In the genomic region with DNA sequence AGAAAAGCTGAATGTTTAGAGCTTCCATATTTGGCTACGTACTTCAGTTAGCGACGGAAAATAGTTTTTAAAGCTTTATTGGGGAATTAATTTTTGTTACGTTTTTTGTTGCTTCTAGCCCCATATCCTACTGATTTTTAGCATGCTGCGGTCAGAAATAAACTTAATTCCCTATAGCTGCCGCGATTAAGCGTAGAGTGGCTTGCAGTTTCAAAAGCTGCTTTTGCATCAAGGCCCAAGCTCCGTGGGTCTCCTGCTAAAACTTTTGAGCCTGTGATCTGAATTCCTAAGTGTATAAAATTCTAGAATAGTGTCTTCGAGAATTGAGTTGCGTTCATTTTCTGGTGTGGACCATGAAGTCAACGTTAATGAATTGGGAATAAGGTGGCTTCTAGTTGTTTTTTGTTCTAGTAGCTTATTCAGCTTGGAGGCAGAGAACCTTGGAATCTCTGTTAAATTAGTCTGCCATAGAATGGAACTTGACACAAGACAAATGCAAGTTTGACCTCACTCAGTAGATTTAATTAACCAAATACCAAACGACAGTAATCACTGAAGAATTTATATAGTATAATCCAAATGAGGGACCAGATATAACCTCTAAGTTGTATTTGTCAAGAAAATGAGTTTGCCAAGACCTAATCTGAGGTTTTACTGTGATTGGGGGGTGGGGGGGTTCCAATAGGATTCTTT, we compare ENCODE assay signal across 8 cellular contexts. TPM values are rescaled to one million over a fixed set of nuclear protein-coding genes. Genes with fewer than 3 reads are reported as not detected.
DNase-seq lines count a peak whose midpoint lies in the region; ATAC-seq and TF ChIP-seq lines count a peak whose summit lies in the region.

No MANE protein-coding gene starts in this region.

- no peaks in the 10 kb centered on the region for H3K9me2 ChIP-seq in Loucy (replicated peaks; ENCODE audit: low read depth, low read length)

- no peaks in the 10 kb centered on the region for H3K36me3 Mint-ChIP-seq in naive B cell

- peaks cover 59% of the 10 kb centered on the region for H3K79me2 ChIP-seq in Loucy (ENCODE audit: insufficient read depth, low read length)

- no peak for TF ChIP-seq CTCF in AG09309 (IDR thresholded peaks at IDR 0.05; ENCODE audit: control insufficient read depth, insufficient read depth, low read depth, low read length, missing control alignments)
- TF ChIP-seq CTCF in Loucy (conservative IDR thresholded peaks at IDR 0.05; ENCODE audit: low read length): no peak
- TF ChIP-seq CTCF in coronary artery (IDR thresholded peaks at IDR 0.05): no peak

- H3K4me3 ChIP-seq in AG09309 (ENCODE audit: control insufficient read depth, low read depth, low read length) (peak overlapping the region; percentile 94), Loucy (ENCODE audit: low read length, poor library complexity, severe bottlenecking) (peak overlapping the region; percentile 90), coronary artery (peak overlapping the region; percentile 82)

- H2AFZ ChIP-seq in Loucy (ENCODE audit: low read length): peak overlapping the region; percentile 85; the same call in 1 of the 2 replicates

- no peaks in the 10 kb centered on the region for H3K27me3 ChIP-seq in Loucy (ENCODE audit: insufficient read depth, low read length, poor library complexity, severe bottlenecking)

- peak overlapping the region; percentile 92 to 94 for H3K27ac ChIP-seq in coronary artery

- H3K36me3 ChIP-seq in Loucy (ENCODE audit: insufficient read depth, low read length): no peaks in the 10 kb centered on the region

- peak overlapping the region; percentile 96 to 99 (median 98) for H3K4me3 Mint-ChIP-seq in naive B cell

- peak overlapping the region; percentile 89 for H3K4me2 ChIP-seq in Loucy (ENCODE audit: low read depth, low read length, poor library complexity, severe bottlenecking)

- H3K9me3 Mint-ChIP-seq in naive B cell: peaks cover 0 to 2% (median 0%) of the 10 kb centered on the region in 7 donors

- H3K4me1 Mint-ChIP-seq in naive B cell: peaks cover 34 to 45% (median 34%) of the 10 kb centered on the region in 3 donors

- H3K27ac Mint-ChIP-seq in naive B cell: peak overlapping the region; percentile 90 to 99 (median 96)

- H3F3A ChIP-seq in Loucy (ENCODE audit: low read depth): no peaks in the 10 kb centered on the region

- H3K9ac ChIP-seq in Loucy (ENCODE audit: low read depth, low read length, poor library complexity, severe bottlenecking): peak overlapping the region; percentile 81

- peaks cover 60% of the 10 kb centered on the region for H3K4me1 ChIP-seq in Loucy (ENCODE audit: insufficient read depth, low read length, poor library complexity, severe bottlenecking)

- no peaks in the 10 kb centered on the region for H3K27me3 Mint-ChIP-seq in naive B cell

- DNase-seq in AG09309 (ENCODE audit: low read depth) (no peak), coronary artery (ENCODE audit: low spot score) (no peak), naive B cell (no peak), NCI-H748 treated with DMSO at 0.1 percent for 48 hours (lab: John Stamatoyannopoulos, UW) (no peak), NCI-H526 treated with DMSO at 0.1 percent for 48 hours (lab: John Stamatoyannopoulos, UW) (no peak)

- ATAC-seq in naive B cell (ENCODE audit: low read depth in 2 of 2) (no peak), HG02642 (IDR thresholded peaks at IDR 0.05; ENCODE audit: poor library complexity, unreplicated experiment) (no peak), GM21529 (IDR thresholded peaks at IDR 0.05; ENCODE audit: unreplicated experiment) (no peak)

- H3K9me3 ChIP-seq in Loucy (ENCODE audit: insufficient read depth, low read depth, low read length): no peaks in the 10 kb centered on the region

- peaks cover 53% of the 10 kb centered on the region for H4K20me1 ChIP-seq in Loucy (ENCODE audit: insufficient read depth, low read length, poor library complexity, severe bottlenecking)

RNA-seq across cellular contexts. Expression of gene CALU, which starts 1.0 kb away (rescaled TPM):
- 10 to 100 TPM; 19.2 to 29.6 (median 21.0) TPM for polyA plus RNA-seq in naive B cell (ENCODE audit: low read depth in 6 of 6)

RNA-seq across cellular contexts. Expression of gene OPN1SW, which starts 35.5 kb away (rescaled TPM):
- polyA plus RNA-seq in naive B cell (ENCODE audit: low read depth in 6 of 6): not detected

RNA-seq across cellular contexts. Expression of gene CCDC136, which starts 51.6 kb away (rescaled TPM):
- polyA plus RNA-seq in naive B cell (ENCODE audit: low read depth in 6 of 6): under 1 TPM in 3 of 6 donors, not detected in 3; 0.08 to 0.38 (median 0.34) TPM
